Comparison of ENCODE assay signal across 33 cellular contexts in genomic region chr13:89204435-89204834, GRCh38.
DNase-seq lines count a peak whose midpoint lies in the region; ATAC-seq, FAIRE-seq and TF ChIP-seq lines count a peak whose summit lies in the region.
"Had no signal": no experiment of that assay in that cellular context is flagged by ENCODE, and none has a peak within 500 bp of the region (broad histone marks: within the 10 kb centered on the region; RNA-seq: fewer than 3 reads in every experiment).

No MANE protein-coding gene starts in this region.

- H3K27me3 ChIP-seq in pancreas, result no peaks in the 10 kb centered on the region
- H3K27me3 ChIP-seq: BE2C; BLaER1; BLaER1 treated with 17β-estradiol and CSF1 and Interleukin-3, amounts not matched to agents 10 nM and 100 nM had no signal

- TF ChIP-seq RAD21 in Ishikawa (IDR thresholded peaks at IDR 0.05; ENCODE audit: low read depth), result no peak

- FAIRE-seq in pancreas (lab: Jason Lieb, UNC), result no peak
- FAIRE-seq: A204.1, A549, D721Med had no signal

- no peaks in the 10 kb centered on the region for H3K36me3 ChIP-seq in pancreas
- H3K36me3 ChIP-seq: BE2C; BLaER1; BLaER1 treated with 17β-estradiol and CSF1 and Interleukin-3, amounts not matched to agents 10 nM and 100 nM had no signal

- H3K9me3 ChIP-seq in pancreas, result no peaks in the 10 kb centered on the region
- H3K9me3 ChIP-seq: A549; BE2C; BLaER1; BLaER1 treated with 17β-estradiol and CSF1 and Interleukin-3, amounts not matched to agents 10 nM and 100 nM; Caco-2 had no signal

- 69 to 87% methylated on average over 1 of the region's 1 CpG for WGBS in pancreas, 2 donors

- intact Hi-C loops in pancreas (cut with DNase I), result no loop called here

- H3K4me3 ChIP-seq in epithelial cell of proximal tubule (ENCODE audit: low read depth, low read length) (no peak overlapping the region), pancreas (no peak overlapping the region)
- H3K4me3 ChIP-seq: A549; BLaER1; BLaER1 treated with 17β-estradiol and CSF1 and Interleukin-3, amounts not matched to agents 10 nM and 100 nM had no signal

- H3K4me1 ChIP-seq in pancreas, result no peaks in the 10 kb centered on the region
- H3K4me1 ChIP-seq: A549; BE2C; BLaER1; BLaER1 treated with 17β-estradiol and CSF1 and Interleukin-3, amounts not matched to agents 10 nM and 100 nM; Caco-2 had no signal

- DNase-seq in epithelial cell of proximal tubule (ENCODE audit: low read depth), result peak; percentile 10
- DNase-seq in renal cortical epithelial cell (ENCODE audit: low read depth), result peak; percentile 32
- no peak for DNase-seq in pancreas
- DNase-seq in iPS-NIHi7 (ENCODE audit: extremely low spot score), result no peak
- DNase-seq in MV-4-11 (lab: John Stamatoyannopoulos, UW), result no peak
- DNase-seq: 8988T; ACHN; AML-193; BE2C; C1 segment of cervical spinal cord; Caco-2; Calu3; CD4-positive, alpha-beta memory T cell; CD4-positive, alpha-beta T cell; CD4-positive, CD25-positive, alpha-beta regulatory T cell; CD8-positive, alpha-beta memory T cell; CD8-positive, alpha-beta T cell; COR-L47; DMS 273 treated with DMSO at 0.1 percent for 48 hours; DMS153; DMS53; DMS79; DMS79 treated with DMSO at 0.1 percent for 48 hours; DND-41; EL had no signal

- H3K27ac ChIP-seq in pancreas, result no peak overlapping the region
- H3K27ac ChIP-seq: 22Rv1; A549; BLaER1; BLaER1 treated with 17β-estradiol and CSF1 and Interleukin-3, amounts not matched to agents 10 nM and 100 nM; C4-2B had no signal

- peak; percentile 84 for TF ChIP-seq EP300 in Ishikawa (IDR thresholded peaks at IDR 0.05; ENCODE audit: borderline replicate concordance)

- TF ChIP-seq CTCF in epithelial cell of proximal tubule (conservative IDR thresholded peaks at IDR 0.05; ENCODE audit: low read depth, low read length) (no peak), pancreas (IDR thresholded peaks at IDR 0.05) (no peak)

- ATAC-seq in pancreas, result no peak
- ATAC-seq: A549; CD8-positive, alpha-beta T cell had no signal

TF ChIP-seq in Ishikawa, 13 proteins besides CTCF, POLR2A, EP300 and RAD21:
- no peak for TF ChIP-seq TCF12 (IDR thresholded peaks at IDR 0.05; ENCODE audit: low read depth)
- TF ChIP-seq YY1 (IDR thresholded peaks at IDR 0.05; ENCODE audit: low read depth), result no peak
- TF ChIP-seq NFIC (IDR thresholded peaks at IDR 0.05), result peak; percentile 39; the same call in 1 of the 2 replicates
- no peak for TF ChIP-seq CREB1 (IDR thresholded peaks at IDR 0.05; ENCODE audit: low read depth)
- TF ChIP-seq TEAD4 (IDR thresholded peaks at IDR 0.05), result peak; percentile 81
- no peak for TF ChIP-seq TAF1 (IDR thresholded peaks at IDR 0.05; ENCODE audit: low read depth)
- TF ChIP-seq USF1 (IDR thresholded peaks at IDR 0.05), result no peak
- no peak for TF ChIP-seq REST (IDR thresholded peaks at IDR 0.05; ENCODE audit: low read depth)
- TF ChIP-seq CEBPB (IDR thresholded peaks at IDR 0.05), result peak; percentile 93
- no peak for TF ChIP-seq ZBTB7A (IDR thresholded peaks at IDR 0.05; ENCODE audit: low read depth)
- TF ChIP-seq MAX (IDR thresholded peaks at IDR 0.05), result no peak
- peak; percentile 76 for TF ChIP-seq FOXM1 (IDR thresholded peaks at IDR 0.05; ENCODE audit: borderline replicate concordance, low read depth)
- no peak for TF ChIP-seq EGR1 (IDR thresholded peaks at IDR 0.05)
TF ChIP-seq in Ishikawa: peak in this region for 4.

Comparison
In these comparisons a context has a peak if more than half of its experiments do, and no peak if none do; other contexts are left out.
1. DNase-seq: peak in epithelial cell of proximal tubule (single experiment) and renal cortical epithelial cell (single experiment); none in pancreas (0 of 6), iPS-NIHi7 (single experiment) and MV-4-11 (single experiment).